ENCODE assay signal across 14 cellular contexts in genomic region chr13:41596190-41596589, GRCh38.
A peak's percentile ranks its signal among the peaks of the same experiment; 100 is the strongest.
DNase-seq lines count a peak whose midpoint lies in the region; ATAC-seq and TF ChIP-seq lines count a peak whose summit lies in the region.
"Had no signal": no experiment of that assay in that cellular context is flagged by ENCODE, and none has a peak within 500 bp of the region (broad histone marks: within the 10 kb centered on the region; RNA-seq: fewer than 3 reads in every experiment).

No MANE protein-coding gene starts in this region.

- peak overlapping the region; percentile 25 for H3K4me3 Mint-ChIP-seq in natural killer cell treated with Interleukin-12 subunit alpha and Interleukin-12 subunit beta and Interleukin-15 and Interleukin-18, amount 100 ng/mL, for 72 hours
- no peak overlapping the region for H3K4me3 Mint-ChIP-seq in natural killer cell

- intact Hi-C loops in natural killer cell (cut with micrococcal nuclease), result no loop called here

- no peak for TF ChIP-seq CTCF in natural killer cell (IDR thresholded peaks at IDR 0.05)
- TF ChIP-seq CTCF in foreskin fibroblast (IDR thresholded peaks at IDR 0.05; ENCODE audit: low read depth, low read length), result peak; percentile 32

- H3K27me3 Mint-ChIP-seq in natural killer cell treated with Interleukin-12 subunit alpha and Interleukin-12 subunit beta and Interleukin-15 and Interleukin-18, amount 100 ng/mL, for 72 hours, result no peaks in the 10 kb centered on the region
- H3K27me3 Mint-ChIP-seq in natural killer cell (ENCODE audit: low read depth in 2 of 2), result no peaks in the 10 kb centered on the region

- H3K36me3 ChIP-seq in adipocyte (ENCODE audit: control insufficient read depth, insufficient read depth, low read length, severe bottlenecking), result peaks cover 10% of the 10 kb centered on the region
- H3K36me3 ChIP-seq: HAP-1, vagina had no signal

- H3K4me1 ChIP-seq in adipocyte (ENCODE audit: control insufficient read depth, insufficient read depth, low read length), result peaks cover 14% of the 10 kb centered on the region
- H3K4me1 ChIP-seq: vagina had no signal

- H3K4me1 Mint-ChIP-seq in natural killer cell treated with Interleukin-12 subunit alpha and Interleukin-12 subunit beta and Interleukin-15 and Interleukin-18, amount 100 ng/mL, for 72 hours (ENCODE audit: low read depth in 2 of 2), result peaks cover 7 to 13% of the 10 kb centered on the region in 2 donors
- H3K4me1 Mint-ChIP-seq in natural killer cell, result peaks cover 6 to 11% of the 10 kb centered on the region in 2 donors

- H3K4me3 ChIP-seq in adipocyte (ENCODE audit: low read length), result no peak overlapping the region
- no peak overlapping the region for H3K4me3 ChIP-seq in foreskin fibroblast (ENCODE audit: low read depth in 1 of 2, low read length in 2 of 2)
- H3K4me3 ChIP-seq: HAP-1, vagina had no signal

- H3K9ac ChIP-seq in adipocyte (ENCODE audit: low read length), result no peak overlapping the region

- DNase-seq in natural killer cell treated with Interleukin-12 subunit alpha and Interleukin-12 subunit beta and Interleukin-15 and Interleukin-18, amount 100 ng/mL, for 72 hours (ENCODE audit: low spot score), result no peak
- DNase-seq in natural killer cell (no peak), adipocyte (ENCODE audit: low read depth) (peak; percentile 22), foreskin fibroblast (no peak), D341Med (ENCODE audit: low spot score) (no peak), glomerular visceral epithelial cell (ENCODE audit: extremely low spot score) (no peak)
- no peak for DNase-seq in stimulated activated CD4-positive, alpha-beta T cell treated with anti-CD3 and anti-CD28 coated beads, Interleukin-4, amount 100 ng/mL, for 1 hour
- DNase-seq: activated CD4-positive, CD25-positive, alpha-beta regulatory T cell; head of caudate nucleus; MV-4-11; SW 1271 had no signal

- no peaks in the 10 kb centered on the region for H3K27me3 ChIP-seq in adipocyte (replicated peaks; ENCODE audit: control insufficient read depth, insufficient read depth, low read length)
- H3K27me3 ChIP-seq: vagina had no signal

- H3K36me3 Mint-ChIP-seq in natural killer cell treated with Interleukin-12 subunit alpha and Interleukin-12 subunit beta and Interleukin-15 and Interleukin-18, amount 100 ng/mL, for 72 hours, result peaks cover 11% of the 10 kb centered on the region
- peaks cover 6% of the 10 kb centered on the region for H3K36me3 Mint-ChIP-seq in natural killer cell

- no peaks in the 10 kb centered on the region for H3K9me3 Mint-ChIP-seq in natural killer cell treated with Interleukin-12 subunit alpha and Interleukin-12 subunit beta and Interleukin-15 and Interleukin-18, amount 100 ng/mL, for 72 hours
- no peaks in the 10 kb centered on the region for H3K9me3 Mint-ChIP-seq in natural killer cell

- peak overlapping the region in 1 of 2 donors; percentile 6 for H3K27ac Mint-ChIP-seq in natural killer cell treated with Interleukin-12 subunit alpha and Interleukin-12 subunit beta and Interleukin-15 and Interleukin-18, amount 100 ng/mL, for 72 hours
- peak overlapping the region in 1 of 2 donors; percentile 25 for H3K27ac Mint-ChIP-seq in natural killer cell

- no peak for ATAC-seq in natural killer cell treated with Interleukin-12 subunit alpha and Interleukin-12 subunit beta and Interleukin-15 and Interleukin-18, amount 100 ng/mL, for 72 hours
- ATAC-seq in natural killer cell, result no peak
- no peak for ATAC-seq in GM18867 (IDR thresholded peaks at IDR 0.05; ENCODE audit: unreplicated experiment)

- no peaks in the 10 kb centered on the region for H3K9me3 ChIP-seq in adipocyte (ENCODE audit: control insufficient read depth, low read length)
- H3K9me3 ChIP-seq: HAP-1, vagina had no signal
